1 cellular context compared by ENCODE assay signal in the genomic region with DNA sequence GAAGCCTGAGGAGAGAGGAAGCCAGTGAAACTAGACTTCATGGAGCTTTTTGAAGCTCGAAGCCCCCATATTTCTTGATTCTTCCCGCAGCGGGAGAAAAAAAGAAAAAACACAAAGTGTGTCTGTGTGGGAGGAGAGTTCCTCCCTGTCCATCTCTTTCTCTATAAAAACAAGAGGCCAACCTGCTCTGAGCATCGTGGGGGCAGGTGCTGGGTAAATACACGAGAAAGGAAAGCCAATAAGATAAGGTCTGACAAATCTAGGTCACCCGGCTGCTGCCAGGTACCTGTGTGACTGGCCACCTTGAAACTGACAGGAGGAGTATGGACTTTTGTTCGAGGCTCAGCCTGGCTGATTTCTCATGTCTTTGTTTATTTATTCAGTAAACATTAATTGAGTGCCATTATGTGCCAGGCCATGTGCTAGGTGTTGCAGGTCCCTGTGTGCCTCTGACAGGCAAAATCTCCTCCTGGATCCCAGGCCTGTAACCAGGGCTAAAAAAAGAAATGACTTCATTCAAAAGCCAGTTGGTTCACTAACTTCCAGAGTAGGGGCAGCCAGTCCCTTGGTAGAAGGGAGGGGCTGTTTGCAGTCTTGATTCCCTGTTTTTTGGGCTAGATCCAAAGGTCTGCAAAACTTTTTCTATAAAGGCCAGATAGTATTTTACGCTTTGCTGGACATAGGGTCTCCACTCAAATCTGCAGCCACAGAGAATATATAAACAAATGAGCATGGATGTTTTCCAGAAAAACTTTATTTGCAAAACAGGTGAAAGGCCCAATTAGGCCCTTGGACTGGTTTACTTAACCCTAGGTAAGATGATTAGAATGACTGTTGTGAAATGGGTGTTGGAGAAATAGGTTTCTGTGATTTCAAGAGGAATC.
TF ChIP-seq lines count a peak whose summit lies in the region.

No MANE protein-coding gene starts in this region.

TF ChIP-seq in HepG2, 621 proteins besides CTCF, POLR2A, EP300 and RAD21 (continued from another document and continues in another):
- TF ChIP-seq, protein P1, sequence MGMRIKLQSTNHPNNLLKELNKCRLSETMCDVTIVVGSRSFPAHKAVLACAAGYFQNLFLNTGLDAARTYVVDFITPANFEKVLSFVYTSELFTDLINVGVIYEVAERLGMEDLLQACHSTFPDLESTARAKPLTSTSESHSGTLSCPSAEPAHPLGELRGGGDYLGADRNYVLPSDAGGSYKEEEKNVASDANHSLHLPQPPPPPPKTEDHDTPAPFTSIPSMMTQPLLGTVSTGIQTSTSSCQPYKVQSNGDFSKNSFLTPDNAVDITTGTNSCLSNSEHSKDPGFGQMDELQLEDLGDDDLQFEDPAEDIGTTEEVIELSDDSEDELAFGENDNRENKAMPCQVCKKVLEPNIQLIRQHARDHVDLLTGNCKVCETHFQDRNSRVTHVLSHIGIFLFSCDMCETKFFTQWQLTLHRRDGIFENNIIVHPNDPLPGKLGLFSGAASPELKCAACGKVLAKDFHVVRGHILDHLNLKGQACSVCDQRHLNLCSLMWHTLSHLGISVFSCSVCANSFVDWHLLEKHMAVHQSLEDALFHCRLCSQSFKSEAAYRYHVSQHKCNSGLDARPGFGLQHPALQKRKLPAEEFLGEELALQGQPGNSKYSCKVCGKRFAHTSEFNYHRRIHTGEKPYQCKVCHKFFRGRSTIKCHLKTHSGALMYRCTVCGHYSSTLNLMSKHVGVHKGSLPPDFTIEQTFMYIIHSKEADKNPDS (CRISPR knock-in tag; IDR thresholded peaks at IDR 0.05) = peak; percentile 30; the same call in 1 of the 2 replicates
- TF ChIP-seq FOXA3 (CRISPR knock-in tag; IDR thresholded peaks at IDR 0.05) (peak; percentile 95), DPF2 (CRISPR knock-in tag; IDR thresholded peaks at IDR 0.05; ENCODE audit: borderline replicate concordance, low read depth) (peak; percentile 96; the same call in 1 of the 2 replicates), ZNF510 (CRISPR knock-in tag; IDR thresholded peaks at IDR 0.05; ENCODE audit: low read depth) (0 out of 2 replicates have a peak, but pooled peaks have one; percentile 49), ZNF598 (CRISPR knock-in tag; IDR thresholded peaks at IDR 0.05; ENCODE audit: borderline replicate concordance) (0 out of 2 replicates have a peak, but pooled peaks have one; percentile 21), NFYB (CRISPR knock-in tag; IDR thresholded peaks at IDR 0.05) (peak; percentile 50), ZNF496 (CRISPR knock-in tag; IDR thresholded peaks at IDR 0.05; ENCODE audit: insufficient replicate concordance) (no peak), ZNF644 (CRISPR knock-in tag; IDR thresholded peaks at IDR 0.05; ENCODE audit: low read depth) (peak; percentile 22; the same call in 1 of the 2 replicates), GATA4 (IDR thresholded peaks at IDR 0.05; ENCODE audit: borderline replicate concordance, low read depth) (peak; percentile 100), POLR2G (IDR thresholded peaks at IDR 0.05; ENCODE audit: low read depth, low read length) (no peak; the same call in 1 of the 2 replicates), ZNF160 (CRISPR knock-in tag; IDR thresholded peaks at IDR 0.05) (peak; percentile 50; the same call in 1 of the 2 replicates), ZFP37 (CRISPR knock-in tag; IDR thresholded peaks at IDR 0.05; ENCODE audit: borderline replicate concordance) (0 out of 2 replicates have a peak, but pooled peaks have one; percentile 20), GTF3A (CRISPR knock-in tag; conservative IDR thresholded peaks at IDR 0.05) (no peak), KDM5A (IDR thresholded peaks at IDR 0.05; ENCODE audit: borderline replicate concordance, low read length) (no peak), PHF21A (CRISPR knock-in tag; IDR thresholded peaks at IDR 0.05) (peak; percentile 100), TBX3 (IDR thresholded peaks at IDR 0.05; ENCODE audit: borderline replicate concordance) (peak; percentile 79), HNRNPH1 (optimal IDR thresholded peaks at IDR 0.05; ENCODE audit: low read depth, low read length) (no peak), CEBPB (IDR thresholded peaks at IDR 0.05; ENCODE audit: borderline replicate concordance, low read depth, low read length) (no peak), CCDC6 (CRISPR knock-in tag; IDR thresholded peaks at IDR 0.05) (no peak; the same call in 1 of the 2 replicates), GABPA (IDR thresholded peaks at IDR 0.05; ENCODE audit: low read depth, low read length) (no peak), GABPA (CRISPR knock-in tag; IDR thresholded peaks at IDR 0.05; ENCODE audit: low read depth) (peak; percentile 44; the same call in 1 of the 2 replicates), ZNF816 (CRISPR knock-in tag; IDR thresholded peaks at IDR 0.05; ENCODE audit: borderline replicate concordance) (no peak), KAT2B (IDR thresholded peaks at IDR 0.05; ENCODE audit: borderline replicate concordance, low read depth, low read length) (no peak), ZNF230 (CRISPR knock-in tag; IDR thresholded peaks at IDR 0.05) (peak; percentile 57; the same call in 1 of the 2 replicates), ZFP90 (CRISPR knock-in tag; IDR thresholded peaks at IDR 0.05; ENCODE audit: borderline replicate concordance) (peak; percentile 64; the same call in 1 of the 2 replicates), ZNF713 (CRISPR knock-in tag; IDR thresholded peaks at IDR 0.05) (peak; percentile 52; the same call in 1 of the 2 replicates), TARDBP (CRISPR knock-in tag; IDR thresholded peaks at IDR 0.05) (peak; percentile 93), HES4 (CRISPR knock-in tag; IDR thresholded peaks at IDR 0.05; ENCODE audit: borderline replicate concordance) (no peak), ZBTB21 (CRISPR knock-in tag; IDR thresholded peaks at IDR 0.05) (peak; percentile 35; the same call in 1 of the 2 replicates), TCF7 (IDR thresholded peaks at IDR 0.05; ENCODE audit: low read depth) (peak; percentile 91), ZNF562 (CRISPR knock-in tag; IDR thresholded peaks at IDR 0.05; ENCODE audit: borderline replicate concordance) (no peak)
- TF ChIP-seq, protein P2, sequence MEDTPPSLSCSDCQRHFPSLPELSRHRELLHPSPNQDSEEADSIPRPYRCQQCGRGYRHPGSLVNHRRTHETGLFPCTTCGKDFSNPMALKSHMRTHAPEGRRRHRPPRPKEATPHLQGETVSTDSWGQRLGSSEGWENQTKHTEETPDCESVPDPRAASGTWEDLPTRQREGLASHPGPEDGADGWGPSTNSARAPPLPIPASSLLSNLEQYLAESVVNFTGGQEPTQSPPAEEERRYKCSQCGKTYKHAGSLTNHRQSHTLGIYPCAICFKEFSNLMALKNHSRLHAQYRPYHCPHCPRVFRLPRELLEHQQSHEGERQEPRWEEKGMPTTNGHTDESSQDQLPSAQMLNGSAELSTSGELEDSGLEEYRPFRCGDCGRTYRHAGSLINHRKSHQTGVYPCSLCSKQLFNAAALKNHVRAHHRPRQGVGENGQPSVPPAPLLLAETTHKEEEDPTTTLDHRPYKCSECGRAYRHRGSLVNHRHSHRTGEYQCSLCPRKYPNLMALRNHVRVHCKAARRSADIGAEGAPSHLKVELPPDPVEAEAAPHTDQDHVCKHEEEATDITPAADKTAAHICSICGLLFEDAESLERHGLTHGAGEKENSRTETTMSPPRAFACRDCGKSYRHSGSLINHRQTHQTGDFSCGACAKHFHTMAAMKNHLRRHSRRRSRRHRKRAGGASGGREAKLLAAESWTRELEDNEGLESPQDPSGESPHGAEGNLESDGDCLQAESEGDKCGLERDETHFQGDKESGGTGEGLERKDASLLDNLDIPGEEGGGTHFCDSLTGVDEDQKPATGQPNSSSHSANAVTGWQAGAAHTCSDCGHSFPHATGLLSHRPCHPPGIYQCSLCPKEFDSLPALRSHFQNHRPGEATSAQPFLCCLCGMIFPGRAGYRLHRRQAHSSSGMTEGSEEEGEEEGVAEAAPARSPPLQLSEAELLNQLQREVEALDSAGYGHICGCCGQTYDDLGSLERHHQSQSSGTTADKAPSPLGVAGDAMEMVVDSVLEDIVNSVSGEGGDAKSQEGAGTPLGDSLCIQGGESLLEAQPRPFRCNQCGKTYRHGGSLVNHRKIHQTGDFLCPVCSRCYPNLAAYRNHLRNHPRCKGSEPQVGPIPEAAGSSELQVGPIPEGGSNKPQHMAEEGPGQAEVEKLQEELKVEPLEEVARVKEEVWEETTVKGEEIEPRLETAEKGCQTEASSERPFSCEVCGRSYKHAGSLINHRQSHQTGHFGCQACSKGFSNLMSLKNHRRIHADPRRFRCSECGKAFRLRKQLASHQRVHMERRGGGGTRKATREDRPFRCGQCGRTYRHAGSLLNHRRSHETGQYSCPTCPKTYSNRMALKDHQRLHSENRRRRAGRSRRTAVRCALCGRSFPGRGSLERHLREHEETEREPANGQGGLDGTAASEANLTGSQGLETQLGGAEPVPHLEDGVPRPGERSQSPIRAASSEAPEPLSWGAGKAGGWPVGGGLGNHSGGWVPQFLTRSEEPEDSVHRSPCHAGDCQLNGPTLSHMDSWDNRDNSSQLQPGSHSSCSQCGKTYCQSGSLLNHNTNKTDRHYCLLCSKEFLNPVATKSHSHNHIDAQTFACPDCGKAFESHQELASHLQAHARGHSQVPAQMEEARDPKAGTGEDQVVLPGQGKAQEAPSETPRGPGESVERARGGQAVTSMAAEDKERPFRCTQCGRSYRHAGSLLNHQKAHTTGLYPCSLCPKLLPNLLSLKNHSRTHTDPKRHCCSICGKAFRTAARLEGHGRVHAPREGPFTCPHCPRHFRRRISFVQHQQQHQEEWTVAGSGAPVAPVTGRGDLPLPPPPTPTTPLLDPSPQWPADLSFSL (CRISPR knock-in tag; IDR thresholded peaks at IDR 0.05) = no peak
- TF ChIP-seq, protein P3, sequence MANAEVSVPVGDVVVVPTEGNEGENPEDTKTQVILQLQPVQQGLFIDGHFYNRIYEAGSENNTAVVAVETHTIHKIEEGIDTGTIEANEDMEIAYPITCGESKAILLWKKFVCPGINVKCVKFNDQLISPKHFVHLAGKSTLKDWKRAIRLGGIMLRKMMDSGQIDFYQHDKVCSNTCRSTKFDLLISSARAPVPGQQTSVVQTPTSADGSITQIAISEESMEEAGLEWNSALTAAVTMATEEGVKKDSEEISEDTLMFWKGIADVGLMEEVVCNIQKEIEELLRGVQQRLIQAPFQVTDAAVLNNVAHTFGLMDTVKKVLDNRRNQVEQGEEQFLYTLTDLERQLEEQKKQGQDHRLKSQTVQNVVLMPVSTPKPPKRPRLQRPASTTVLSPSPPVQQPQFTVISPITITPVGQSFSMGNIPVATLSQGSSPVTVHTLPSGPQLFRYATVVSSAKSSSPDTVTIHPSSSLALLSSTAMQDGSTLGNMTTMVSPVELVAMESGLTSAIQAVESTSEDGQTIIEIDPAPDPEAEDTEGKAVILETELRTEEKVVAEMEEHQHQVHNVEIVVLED (CRISPR knock-in tag; IDR thresholded peaks at IDR 0.05; ENCODE audit: borderline replicate concordance) = peak; percentile 67; the same call in 1 of the 2 replicates
- TF ChIP-seq, protein P4, sequence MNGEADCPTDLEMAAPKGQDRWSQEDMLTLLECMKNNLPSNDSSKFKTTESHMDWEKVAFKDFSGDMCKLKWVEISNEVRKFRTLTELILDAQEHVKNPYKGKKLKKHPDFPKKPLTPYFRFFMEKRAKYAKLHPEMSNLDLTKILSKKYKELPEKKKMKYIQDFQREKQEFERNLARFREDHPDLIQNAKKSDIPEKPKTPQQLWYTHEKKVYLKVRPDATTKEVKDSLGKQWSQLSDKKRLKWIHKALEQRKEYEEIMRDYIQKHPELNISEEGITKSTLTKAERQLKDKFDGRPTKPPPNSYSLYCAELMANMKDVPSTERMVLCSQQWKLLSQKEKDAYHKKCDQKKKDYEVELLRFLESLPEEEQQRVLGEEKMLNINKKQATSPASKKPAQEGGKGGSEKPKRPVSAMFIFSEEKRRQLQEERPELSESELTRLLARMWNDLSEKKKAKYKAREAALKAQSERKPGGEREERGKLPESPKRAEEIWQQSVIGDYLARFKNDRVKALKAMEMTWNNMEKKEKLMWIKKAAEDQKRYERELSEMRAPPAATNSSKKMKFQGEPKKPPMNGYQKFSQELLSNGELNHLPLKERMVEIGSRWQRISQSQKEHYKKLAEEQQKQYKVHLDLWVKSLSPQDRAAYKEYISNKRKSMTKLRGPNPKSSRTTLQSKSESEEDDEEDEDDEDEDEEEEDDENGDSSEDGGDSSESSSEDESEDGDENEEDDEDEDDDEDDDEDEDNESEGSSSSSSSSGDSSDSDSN (CRISPR knock-in tag; IDR thresholded peaks at IDR 0.05) = 0 out of 2 replicates have a peak, but pooled peaks have one; percentile 22
- TF ChIP-seq, protein P5, sequence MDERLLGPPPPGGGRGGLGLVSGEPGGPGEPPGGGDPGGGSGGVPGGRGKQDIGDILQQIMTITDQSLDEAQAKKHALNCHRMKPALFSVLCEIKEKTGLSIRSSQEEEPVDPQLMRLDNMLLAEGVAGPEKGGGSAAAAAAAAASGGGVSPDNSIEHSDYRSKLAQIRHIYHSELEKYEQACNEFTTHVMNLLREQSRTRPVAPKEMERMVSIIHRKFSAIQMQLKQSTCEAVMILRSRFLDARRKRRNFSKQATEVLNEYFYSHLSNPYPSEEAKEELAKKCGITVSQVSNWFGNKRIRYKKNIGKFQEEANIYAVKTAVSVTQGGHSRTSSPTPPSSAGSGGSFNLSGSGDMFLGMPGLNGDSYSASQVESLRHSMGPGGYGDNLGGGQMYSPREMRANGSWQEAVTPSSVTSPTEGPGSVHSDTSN (CRISPR knock-in tag; IDR thresholded peaks at IDR 0.05) = peak; percentile 77
- TF ChIP-seq, protein P6, sequence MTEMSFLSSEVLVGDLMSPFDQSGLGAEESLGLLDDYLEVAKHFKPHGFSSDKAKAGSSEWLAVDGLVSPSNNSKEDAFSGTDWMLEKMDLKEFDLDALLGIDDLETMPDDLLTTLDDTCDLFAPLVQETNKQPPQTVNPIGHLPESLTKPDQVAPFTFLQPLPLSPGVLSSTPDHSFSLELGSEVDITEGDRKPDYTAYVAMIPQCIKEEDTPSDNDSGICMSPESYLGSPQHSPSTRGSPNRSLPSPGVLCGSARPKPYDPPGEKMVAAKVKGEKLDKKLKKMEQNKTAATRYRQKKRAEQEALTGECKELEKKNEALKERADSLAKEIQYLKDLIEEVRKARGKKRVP (CRISPR knock-in tag; IDR thresholded peaks at IDR 0.05) = peak in 1 of 2 experiments; percentile 74; a peak in 2 of 4 replicates
- TF ChIP-seq, protein P7, sequence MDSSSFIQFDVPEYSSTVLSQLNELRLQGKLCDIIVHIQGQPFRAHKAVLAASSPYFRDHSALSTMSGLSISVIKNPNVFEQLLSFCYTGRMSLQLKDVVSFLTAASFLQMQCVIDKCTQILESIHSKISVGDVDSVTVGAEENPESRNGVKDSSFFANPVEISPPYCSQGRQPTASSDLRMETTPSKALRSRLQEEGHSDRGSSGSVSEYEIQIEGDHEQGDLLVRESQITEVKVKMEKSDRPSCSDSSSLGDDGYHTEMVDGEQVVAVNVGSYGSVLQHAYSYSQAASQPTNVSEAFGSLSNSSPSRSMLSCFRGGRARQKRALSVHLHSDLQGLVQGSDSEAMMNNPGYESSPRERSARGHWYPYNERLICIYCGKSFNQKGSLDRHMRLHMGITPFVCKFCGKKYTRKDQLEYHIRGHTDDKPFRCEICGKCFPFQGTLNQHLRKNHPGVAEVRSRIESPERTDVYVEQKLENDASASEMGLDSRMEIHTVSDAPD (CRISPR knock-in tag; IDR thresholded peaks at IDR 0.05) = peak; percentile 94
